In genomic region chr15:96046620-96047240, GRCh38 we compare ENCODE assay signal across 14 cellular contexts.
DNase-seq lines count a peak whose midpoint lies in the region; ATAC-seq and TF ChIP-seq lines count a peak whose summit lies in the region.
"Had no signal": no experiment of that assay in that cellular context is flagged by ENCODE, and none has a peak within 500 bp of the region (broad histone marks: within the 10 kb centered on the region; RNA-seq: fewer than 3 reads in every experiment).

No MANE protein-coding gene starts in this region.

- no peaks in the 10 kb centered on the region for H3K9me3 Mint-ChIP-seq in activated naive CD4-positive, alpha-beta T cell treated with anti-CD3 and anti-CD28 coated beads, Interleukin-2, amount 50 U/mL, for 72 hours

- H3K9me3 ChIP-seq in heart left ventricle (peaks cover 0 to 6% (median 0%) of the 10 kb centered on the region in 12 donors), adipocyte (ENCODE audit: control insufficient read depth, low read length) (no peaks in the 10 kb centered on the region), vagina (no peaks in the 10 kb centered on the region)
- H3K9me3 ChIP-seq: thyroid gland had no signal

- H3K36me3 Mint-ChIP-seq in activated naive CD4-positive, alpha-beta T cell treated with anti-CD3 and anti-CD28 coated beads, Interleukin-2, amount 50 U/mL, for 72 hours, result peaks cover 0 to 5% of the 10 kb centered on the region in 2 donors
- H3K36me3 Mint-ChIP-seq: naive B cell had no signal

- H3K36me3 ChIP-seq in heart left ventricle, result no peaks in the 10 kb centered on the region
- no peaks in the 10 kb centered on the region for H3K36me3 ChIP-seq in adipocyte (ENCODE audit: control insufficient read depth, insufficient read depth, low read length, severe bottlenecking)
- no peaks in the 10 kb centered on the region for H3K36me3 ChIP-seq in vagina
- H3K36me3 ChIP-seq: spleen, thyroid gland had no signal

- H3K27me3 ChIP-seq in heart left ventricle (peaks cover 0 to 9% (median 0%) of the 10 kb centered on the region in 9 donors), adipocyte (replicated peaks; ENCODE audit: control insufficient read depth, insufficient read depth, low read length) (no peaks in the 10 kb centered on the region), vagina (no peaks in the 10 kb centered on the region)
- H3K27me3 ChIP-seq: thyroid gland had no signal

- DNase-seq in heart left ventricle (no peak), left cardiac atrium (no peak), adipocyte (ENCODE audit: low read depth) (peak; percentile 68), myocyte (ENCODE audit: low read depth) (peak; percentile 27), vagina (ENCODE audit: extremely low spot score in 2 of 2) (no peak), NCI-H1930 (lab: John Stamatoyannopoulos, UW) (no peak)
- no peak for DNase-seq in activated naive CD4-positive, alpha-beta T cell treated with anti-CD3 and anti-CD28 coated beads, Interleukin-2, amount 50 U/mL, for 72 hours (ENCODE audit: low spot score in 2 of 2)
- DNase-seq: cortex of kidney, naive B cell, NCI-H1417 treated with DMSO at 0.1 percent for 48 hours, NCI-H526 treated with DMSO at 0.1 percent for 48 hours, spleen, thyroid gland had no signal

- H3K9ac ChIP-seq in adipocyte (ENCODE audit: low read length), result peak overlapping the region; percentile 50

- intact Hi-C loops in heart left ventricle (cut with DNase I), result no loop called here
- intact Hi-C loops in left cardiac atrium (cut with DNase I), result loop anchor here in 1 of 2 donors (10.0 kb wide), 1 partner anchor 222 kb away; no protein-coding TSS in a partner anchor
- intact Hi-C loops in vagina (cut with DNase I), result no loop called here

- H3K4me1 ChIP-seq in heart left ventricle, result peaks cover 0 to 36% (median 22%) of the 10 kb centered on the region in 12 donors
- peaks cover 17% of the 10 kb centered on the region for H3K4me1 ChIP-seq in adipocyte (ENCODE audit: control insufficient read depth, insufficient read depth, low read length)
- H3K4me1 ChIP-seq in vagina, result no peaks in the 10 kb centered on the region
- H3K4me1 ChIP-seq: thyroid gland had no signal

- TF ChIP-seq POLR2A in heart left ventricle (IDR thresholded peaks at IDR 0.05) (no peak), vagina (IDR thresholded peaks at IDR 0.05) (no peak)

- H3K27ac Mint-ChIP-seq in activated naive CD4-positive, alpha-beta T cell treated with anti-CD3 and anti-CD28 coated beads, Interleukin-2, amount 50 U/mL, for 72 hours, result no peak overlapping the region

- peak overlapping the region in 10 of 12 donors; percentile 26 to 74 (median 54) for H3K27ac ChIP-seq in heart left ventricle
- H3K27ac ChIP-seq in vagina, result peak overlapping the region; percentile 37

- ATAC-seq in heart left ventricle (peak in 1 of 4 donors; percentile 6), left cardiac atrium (no peak), HG03439 (IDR thresholded peaks at IDR 0.05; ENCODE audit: unreplicated experiment) (no peak)
- no peak for ATAC-seq in activated naive CD4-positive, alpha-beta T cell treated with anti-CD3 and anti-CD28 coated beads, Interleukin-2, amount 50 U/mL, for 72 hours

- TF ChIP-seq CTCF in heart left ventricle (IDR thresholded peaks at IDR 0.05) (no peak), vagina (IDR thresholded peaks at IDR 0.05) (no peak)

- H3K4me3 ChIP-seq in heart left ventricle, result peak overlapping the region in 1 of 12 donors; percentile 21
- peak overlapping the region; percentile 59 for H3K4me3 ChIP-seq in adipocyte (ENCODE audit: low read length)
- H3K4me3 ChIP-seq in vagina, result no peak overlapping the region
- H3K4me3 ChIP-seq: spleen, thyroid gland had no signal

- WGBS in heart left ventricle, 4 donors, result 79 to 83% (median 80%) methylated on average over 5 of the region's 5 CpGs

Comparison
In these comparisons a context has a peak if more than half of its experiments do, and no peak if none do; other contexts are left out.
1. DNase-seq: peak in adipocyte (single experiment) and myocyte (single experiment); none in heart left ventricle (0 of 5), left cardiac atrium (single experiment), vagina (0 of 2), NCI-H1930 (0 of 2) and activated naive CD4-positive, alpha-beta T cell treated with anti-CD3 and anti-CD28 coated beads, Interleukin-2, amount 50 U/mL, for 72 hours (0 of 2).